In genomic region chr3:88148651-88149050, GRCh38 we compare ENCODE assay signal across 9 cellular contexts. TPM values are rescaled to one million over a fixed set of nuclear protein-coding genes. Genes with fewer than 3 reads are reported as not detected.
DNase-seq lines count a peak whose midpoint lies in the region; ATAC-seq and TF ChIP-seq lines count a peak whose summit lies in the region.
"Had no signal": no experiment of that assay in that cellular context is flagged by ENCODE, and none has a peak within 500 bp of the region (broad histone marks: within the 10 kb centered on the region; RNA-seq: fewer than 3 reads in every experiment).

No MANE protein-coding gene starts in this region.

- peaks cover 2% of the 10 kb centered on the region for H3K27me3 Mint-ChIP-seq in activated naive CD4-positive, alpha-beta T cell treated with anti-CD3 and anti-CD28 coated beads for 36 hours (ENCODE audit: low read depth)

- no peak for DNase-seq in activated naive CD4-positive, alpha-beta T cell treated with anti-CD3 and anti-CD28 coated beads for 36 hours
- DNase-seq in activated naive CD4-positive, alpha-beta T cell treated with Interleukin-2 at 50 U/mL for 16 hours: no peak
- DNase-seq in brain microvascular endothelial cell (no peak), upper lobe of left lung (peak in 1 of 2 donors; percentile 2), NCI-H2227 treated with DMSO at 0.1 percent for 48 hours (lab: John Stamatoyannopoulos, UW) (no peak)
- DNase-seq in stimulated activated CD4-positive, alpha-beta T cell treated with anti-CD3 and anti-CD28 coated beads, Interleukin-1b, Interleukin-23, amount 100 ng/mL, for 48 hours: no peak
- DNase-seq: DMS 273 treated with DMSO at 0.1 percent for 48 hours had no signal

- no peaks in the 10 kb centered on the region for H3K9me3 Mint-ChIP-seq in activated naive CD4-positive, alpha-beta T cell treated with anti-CD3 and anti-CD28 coated beads for 36 hours

- no peak for TF ChIP-seq POLR2A in upper lobe of left lung (IDR thresholded peaks at IDR 0.05)

- in situ Hi-C loops in brain microvascular endothelial cell (cut with HindIII; ENCODE audit: low pct_ligation_motif_present, low sequenced_read_pairs): no loop called here

- no peaks in the 10 kb centered on the region for H3K4me1 ChIP-seq in mesodermal cell (ENCODE audit: control insufficient read depth, insufficient read depth, low read length, poor library complexity, severe bottlenecking)
- peaks cover 18 to 41% (median 23%) of the 10 kb centered on the region in 4 donors for H3K4me1 ChIP-seq in upper lobe of left lung

- H3K27ac Mint-ChIP-seq in activated naive CD4-positive, alpha-beta T cell treated with anti-CD3 and anti-CD28 coated beads for 36 hours: peak overlapping the region; percentile 98

- 85 to 90% methylated on average over 13 to 16 of the region's 17 CpGs for WGBS in mesodermal cell (ENCODE audit: insufficient coverage in 2 of 2), 2 experiments
- WGBS in upper lobe of left lung, 2 donors: 68 to 76% methylated on average over 17 of the region's 17 CpGs

- peaks cover 6% of the 10 kb centered on the region for H3K36me3 Mint-ChIP-seq in activated naive CD4-positive, alpha-beta T cell treated with anti-CD3 and anti-CD28 coated beads for 36 hours (ENCODE audit: low read depth)

- H3K36me3 ChIP-seq in brain microvascular endothelial cell (replicated peaks) (peaks cover 2% of the 10 kb centered on the region), mesodermal cell (ENCODE audit: control insufficient read depth, insufficient read depth, low read length) (peaks cover 8% of the 10 kb centered on the region), upper lobe of left lung (peaks cover 0 to 7% (median under 1%) of the 10 kb centered on the region in 4 donors)

- H3K4me1 Mint-ChIP-seq in activated naive CD4-positive, alpha-beta T cell treated with anti-CD3 and anti-CD28 coated beads for 36 hours (ENCODE audit: low read depth): peaks cover 29% of the 10 kb centered on the region

- H3K4me3 ChIP-seq in brain microvascular endothelial cell (ENCODE audit: low read depth, low read length) (peak overlapping the region; percentile 96), mesodermal cell (ENCODE audit: extremely low read depth, insufficient read depth, low read length, poor library complexity, severe bottlenecking) (peak overlapping the region; percentile 90), upper lobe of left lung (peak overlapping the region in 3 of 4 donors; percentile 69 to 78 (median 77))

- intact Hi-C loops in activated naive CD4-positive, alpha-beta T cell treated with anti-CD3 and anti-CD28 coated beads for 36 hours (cut with micrococcal nuclease): loop anchor here (1.0 kb wide), 5 partner anchors 33 to 921 kb away; partner anchors contain the start of genes CGGBP1, CHMP2B and ZNF654

- TF ChIP-seq CTCF in brain microvascular endothelial cell (IDR thresholded peaks at IDR 0.05; ENCODE audit: low read depth, low read length, missing control alignments) (no peak), upper lobe of left lung (IDR thresholded peaks at IDR 0.05) (no peak)

- ATAC-seq in upper lobe of left lung (ENCODE audit: low FRiP score in 2 of 2) (no peak), HG03342 (IDR thresholded peaks at IDR 0.05; ENCODE audit: unreplicated experiment) (no peak)

- H3K4me3 Mint-ChIP-seq in activated naive CD4-positive, alpha-beta T cell treated with anti-CD3 and anti-CD28 coated beads for 36 hours: peak overlapping the region; percentile 88

- H3K27me3 ChIP-seq in brain microvascular endothelial cell (replicated peaks) (no peaks in the 10 kb centered on the region), upper lobe of left lung (no peaks in the 10 kb centered on the region)

- H3K27ac ChIP-seq in brain microvascular endothelial cell (no peak overlapping the region), mesodermal cell (ENCODE audit: low read depth, low read length, severe bottlenecking) (no peak overlapping the region), upper lobe of left lung (peak overlapping the region in 1 of 4 donors; percentile 96)

- CTCF ChIA-PET in activated naive CD4-positive, alpha-beta T cell treated with anti-CD3 and anti-CD28 coated beads for 36 hours (lab: Charles Lee): interaction anchor here (0.7 to 2.1 kb wide), 3 partner anchors 36 to 116 kb away, joined by 3 to 5 read pairs (median 3); partner anchors contain the start of genes CGGBP1 and ZNF654

- H3K9me3 ChIP-seq in mesodermal cell (ENCODE audit: control insufficient read depth, low read length): no peaks in the 10 kb centered on the region
- no peaks in the 10 kb centered on the region for H3K9me3 ChIP-seq in upper lobe of left lung

- no peak for TF ChIP-seq EP300 in upper lobe of left lung (IDR thresholded peaks at IDR 0.05)

RNA-seq across cellular contexts. Expression of gene C3orf38, which starts 1.1 kb away (rescaled TPM):
- total RNA-seq in activated naive CD4-positive, alpha-beta T cell treated with anti-CD3 and anti-CD28 coated beads for 36 hours: 10 to 100 TPM; 16.0 to 16.7 TPM
- 25.4 TPM for polyA plus RNA-seq in mesodermal cell (2013, experiment 1 of 2)
- polyA plus RNA-seq in mesodermal cell (2013, experiment 2 of 2): 26.6 TPM
- total RNA-seq in upper lobe of left lung: 10 to 100 TPM; 10.1 to 28.9 (median 20.4) TPM
